Comparison of ENCODE assay signal across 9 cellular contexts in the genomic region with DNA sequence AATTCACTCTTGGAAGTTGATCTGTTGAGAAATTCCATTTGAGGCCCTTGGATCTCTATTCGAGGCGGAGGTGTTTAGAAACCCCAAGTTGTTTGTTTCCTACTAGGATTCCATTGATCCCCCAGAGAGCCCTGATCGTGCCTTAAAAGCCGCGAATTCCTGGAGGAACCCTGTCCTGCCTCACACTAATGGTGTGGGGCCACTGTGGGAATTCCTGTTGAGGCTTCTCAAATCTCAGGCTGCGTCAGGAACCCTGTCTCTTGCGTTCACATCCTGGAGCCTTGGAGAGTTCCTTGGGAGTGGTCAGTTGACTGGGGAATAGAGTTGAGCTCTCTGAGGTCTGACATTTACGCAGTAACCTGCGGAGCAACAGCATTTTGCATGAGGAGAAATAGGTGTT. TPM values are rescaled to one million over a fixed set of nuclear protein-coding genes. Genes with fewer than 3 reads are reported as not detected.
A peak's percentile ranks its signal among the peaks of the same experiment; 100 is the strongest.
DNase-seq lines count a peak whose midpoint lies in the region; ATAC-seq and TF ChIP-seq lines count a peak whose summit lies in the region.
"Had no signal": no experiment of that assay in that cellular context is flagged by ENCODE, and none has a peak within 500 bp of the region (broad histone marks: within the 10 kb centered on the region; RNA-seq: fewer than 3 reads in every experiment).

No MANE protein-coding gene starts in this region.

- ATAC-seq in natural killer cell treated with Interleukin-12 subunit alpha and Interleukin-12 subunit beta and Interleukin-15 and Interleukin-18, amount 100 ng/mL, for 72 hours = no peak

- H3K4me1 Mint-ChIP-seq in natural killer cell treated with Interleukin-12 subunit alpha and Interleukin-12 subunit beta and Interleukin-15 and Interleukin-18, amount 100 ng/mL, for 72 hours (ENCODE audit: low read depth in 2 of 2) = peaks cover 9 to 13% of the 10 kb centered on the region in 2 donors

- H3K27me3 Mint-ChIP-seq in natural killer cell treated with Interleukin-12 subunit alpha and Interleukin-12 subunit beta and Interleukin-15 and Interleukin-18, amount 100 ng/mL, for 72 hours = peaks cover 39 to 53% of the 10 kb centered on the region in 2 donors

- H3K36me3 ChIP-seq in MG63 (no peaks in the 10 kb centered on the region), Peyer's patch (no peaks in the 10 kb centered on the region), colonic mucosa (no peaks in the 10 kb centered on the region)

- no peaks in the 10 kb centered on the region for H3K9me3 Mint-ChIP-seq in natural killer cell treated with Interleukin-12 subunit alpha and Interleukin-12 subunit beta and Interleukin-15 and Interleukin-18, amount 100 ng/mL, for 72 hours

- H3K9ac ChIP-seq in colonic mucosa (ENCODE audit: low read depth in 2 of 2, low read length in 2 of 2) = no peak overlapping the region

- H3K4me1 ChIP-seq in Peyer's patch (peaks cover 0 to 16% (median 0%) of the 10 kb centered on the region in 4 donors), colonic mucosa (no peaks in the 10 kb centered on the region)

- no peak for TF ChIP-seq CTCF in epithelial cell of proximal tubule (conservative IDR thresholded peaks at IDR 0.05; ENCODE audit: low read depth, low read length)
- no peak for TF ChIP-seq CTCF in Peyer's patch (IDR thresholded peaks at IDR 0.05)
- no peak for TF ChIP-seq CTCF in colonic mucosa (IDR thresholded peaks at IDR 0.05)

- peaks cover 4% of the 10 kb centered on the region for H3K36me3 Mint-ChIP-seq in natural killer cell treated with Interleukin-12 subunit alpha and Interleukin-12 subunit beta and Interleukin-15 and Interleukin-18, amount 100 ng/mL, for 72 hours

- no peak for TF ChIP-seq POLR2A in Peyer's patch (IDR thresholded peaks at IDR 0.05)

- intact Hi-C loops in colonic mucosa (cut with DNase I) = no loop called here

- H3K27me3 ChIP-seq in MG63 (no peaks in the 10 kb centered on the region), Peyer's patch (no peaks in the 10 kb centered on the region), colonic mucosa (no peaks in the 10 kb centered on the region)

- no peak overlapping the region for H3K27ac Mint-ChIP-seq in natural killer cell treated with Interleukin-12 subunit alpha and Interleukin-12 subunit beta and Interleukin-15 and Interleukin-18, amount 100 ng/mL, for 72 hours

- DNase-seq in AG08395 (ENCODE audit: low spot score) (peak; percentile 13), MG63 (no peak), epithelial cell of proximal tubule (ENCODE audit: low read depth) (no peak), Peyer's patch (no peak), HK-2 (ENCODE audit: unreplicated experiment) (no peak), germinal center (ENCODE audit: low spot score) (no peak), colonic mucosa (no peak)
- no peak for DNase-seq in natural killer cell treated with Interleukin-12 subunit alpha and Interleukin-12 subunit beta and Interleukin-15 and Interleukin-18, amount 100 ng/mL, for 72 hours (ENCODE audit: low spot score)
- DNase-seq: SIG-M5 had no signal

- no peak overlapping the region for H3K27ac ChIP-seq in Peyer's patch
- no peak overlapping the region for H3K27ac ChIP-seq in colonic mucosa

- H3K9me3 ChIP-seq in MG63 = no peaks in the 10 kb centered on the region
- H3K9me3 ChIP-seq in Peyer's patch = no peaks in the 10 kb centered on the region
- H3K9me3 ChIP-seq in colonic mucosa = no peaks in the 10 kb centered on the region

- H3K4me3 ChIP-seq in MG63 = peak overlapping the region; percentile 87
- peak overlapping the region; percentile 67 for H3K4me3 ChIP-seq in epithelial cell of proximal tubule (ENCODE audit: low read depth, low read length)
- peak overlapping the region in 2 of 4 donors; percentile 73 to 80 for H3K4me3 ChIP-seq in Peyer's patch
- H3K4me3 ChIP-seq in colonic mucosa = no peak overlapping the region

- H3K4me3 Mint-ChIP-seq in natural killer cell treated with Interleukin-12 subunit alpha and Interleukin-12 subunit beta and Interleukin-15 and Interleukin-18, amount 100 ng/mL, for 72 hours = peak overlapping the region; percentile 95

RNA-seq across cellular contexts. Expression of a gene that starts 1.2 kb away (rescaled TPM):
- total RNA-seq in MG63 (2014; rRNA removed; shearing (Covaris generic); ENCODE audit: low replicate concordance) = 0.44 and 1.8 TPM in 2 replicates
- 0.29 and 0.51 TPM in 2 replicates for total RNA-seq in epithelial cell of proximal tubule
- total RNA-seq in natural killer cell treated with Interleukin-12 subunit alpha and Interleukin-12 subunit beta and Interleukin-15 and Interleukin-18, amount 100 ng/mL, for 72 hours = under 1 TPM; 0.21 to 0.33 TPM
- 10 to 100 TPM in 2 of 4 donors, 1 to 10 TPM in 1, not detected in 1; 2.3 to 15.3 (median 11.9) TPM for total RNA-seq in Peyer's patch
- total RNA-seq in colonic mucosa = 1 to 10 TPM; 3.6 to 4.2 TPM

RNA-seq across cellular contexts. Expression of a gene that starts 34.6 kb away (rescaled TPM):
- total RNA-seq in MG63 (2014; rRNA removed; shearing (Covaris generic); ENCODE audit: low replicate concordance) = 1.2 and 2.0 TPM in 2 replicates
- total RNA-seq in epithelial cell of proximal tubule = 2.1 and 2.7 TPM in 2 replicates
- 1 to 10 TPM; 1.8 to 3.1 TPM for total RNA-seq in natural killer cell treated with Interleukin-12 subunit alpha and Interleukin-12 subunit beta and Interleukin-15 and Interleukin-18, amount 100 ng/mL, for 72 hours
- total RNA-seq in Peyer's patch = 10 to 100 TPM in 3 of 4 donors, 1 to 10 TPM in 1; 8.3 to 22.4 (median 17.4) TPM
- 10 to 100 TPM; 19.7 to 27.3 TPM for total RNA-seq in colonic mucosa
